In genomic region chr1:2132222-2133038, GRCh38 we compare ENCODE assay signal across 8 cellular contexts.
A peak's percentile ranks its signal among the peaks of the same experiment; 100 is the strongest.
DNase-seq lines count a peak whose midpoint lies in the region; ATAC-seq and TF ChIP-seq lines count a peak whose summit lies in the region.

No MANE protein-coding gene starts in this region.

- ATAC-seq in SK-N-SH treated with all-trans-retinoic acid at 6 μM for 48 hours, result peak; percentile 65
- ATAC-seq in HG02852 (IDR thresholded peaks at IDR 0.05; ENCODE audit: unreplicated experiment), result no peak

- H3K4me3 Mint-ChIP-seq in mesothelial cell of epicardium, result peak overlapping the region; percentile 69
- H3K4me3 Mint-ChIP-seq in type B pancreatic cell, result peak overlapping the region; percentile 84

- H3K36me3 ChIP-seq in effector memory CD4-positive, alpha-beta T cell (ENCODE audit: control insufficient read depth, insufficient read depth, low read length), result no peaks in the 10 kb centered on the region

- peaks cover 16% of the 10 kb centered on the region for H3K4me1 ChIP-seq in effector memory CD4-positive, alpha-beta T cell (ENCODE audit: control insufficient read depth, insufficient read depth, low read length, poor library complexity, severe bottlenecking)

- H3K9me3 Mint-ChIP-seq in mesothelial cell of epicardium (no peaks in the 10 kb centered on the region), type B pancreatic cell (no peaks in the 10 kb centered on the region)

- peak; percentile 25 for DNase-seq in stimulated activated CD4-positive, alpha-beta T cell treated with anti-CD3 and anti-CD28 coated beads, Interleukin-4, amount 100 ng/mL, for 1 hour
- no peak for DNase-seq in stimulated activated CD4-positive, alpha-beta T cell treated with anti-CD3 and anti-CD28 coated beads, Interleukin-1b, Interleukin-23, amount 100 ng/mL, for 48 hours
- no peak for DNase-seq in effector memory CD4-positive, alpha-beta T cell
- DNase-seq in mesothelial cell of epicardium (ENCODE audit: low spot score in 2 of 2, unreplicated experiment in 2 of 2), result no peak
- DNase-seq in type B pancreatic cell (ENCODE audit: extremely low spot score, unreplicated experiment), result no peak
- no peak for DNase-seq in globus pallidus (ENCODE audit: low spot score)

- H3K27me3 Mint-ChIP-seq in mesothelial cell of epicardium (ENCODE audit: low read depth) (no peaks in the 10 kb centered on the region), type B pancreatic cell (no peaks in the 10 kb centered on the region)

- peaks cover 40% of the 10 kb centered on the region for H3K4me1 Mint-ChIP-seq in mesothelial cell of epicardium
- peaks cover 31% of the 10 kb centered on the region for H3K4me1 Mint-ChIP-seq in type B pancreatic cell (ENCODE audit: unreplicated experiment)

- no peak for TF ChIP-seq CTCF in mesothelial cell of epicardium (IDR thresholded peaks at IDR 0.05; ENCODE audit: unreplicated experiment)
- TF ChIP-seq CTCF in type B pancreatic cell (conservative IDR thresholded peaks at IDR 0.05), result peak; percentile 55

- no peaks in the 10 kb centered on the region for H3K36me3 Mint-ChIP-seq in mesothelial cell of epicardium
- no peaks in the 10 kb centered on the region for H3K36me3 Mint-ChIP-seq in type B pancreatic cell

- peak overlapping the region; percentile 77 for H3K27ac ChIP-seq in effector memory CD4-positive, alpha-beta T cell (ENCODE audit: insufficient read depth, low read length, poor library complexity, severe bottlenecking)

- H3K4me3 ChIP-seq in effector memory CD4-positive, alpha-beta T cell (ENCODE audit: insufficient read depth, low read depth, low read length, poor library complexity, severe bottlenecking), result peak overlapping the region; percentile 58

- H3K9me3 ChIP-seq in effector memory CD4-positive, alpha-beta T cell (ENCODE audit: control insufficient read depth, low read length), result no peaks in the 10 kb centered on the region

- H3K27me3 ChIP-seq in effector memory CD4-positive, alpha-beta T cell (replicated peaks; ENCODE audit: control insufficient read depth, insufficient read depth, low read length, poor library complexity, severe bottlenecking), result no peaks in the 10 kb centered on the region

- H3K27ac Mint-ChIP-seq in mesothelial cell of epicardium (peak overlapping the region; percentile 96), type B pancreatic cell (peak overlapping the region; percentile 89)

TF ChIP-seq in SK-N-SH treated with all-trans-retinoic acid at 6 μM for 48 hours, 23 proteins besides CTCF, POLR2A, EP300 and RAD21:
- TF ChIP-seq TSHZ2 (CRISPR knock-in tag; IDR thresholded peaks at IDR 0.05), result no peak
- no peak for TF ChIP-seq OSR1 (CRISPR knock-in tag; IDR thresholded peaks at IDR 0.05)
- no peak for TF ChIP-seq ZFP3 (CRISPR knock-in tag; IDR thresholded peaks at IDR 0.05)
- no peak for TF ChIP-seq GLIS3 (CRISPR knock-in tag; IDR thresholded peaks at IDR 0.05)
- no peak for TF ChIP-seq POU6F1 (CRISPR knock-in tag; IDR thresholded peaks at IDR 0.05; ENCODE audit: borderline replicate concordance, low read depth)
- TF ChIP-seq ESRRG (CRISPR knock-in tag; IDR thresholded peaks at IDR 0.05), result no peak
- TF ChIP-seq RARB (CRISPR knock-in tag; IDR thresholded peaks at IDR 0.05), result no peak
- TF ChIP-seq ISL1 (CRISPR knock-in tag; IDR thresholded peaks at IDR 0.05), result no peak
- no peak for TF ChIP-seq TCF4 (CRISPR knock-in tag; IDR thresholded peaks at IDR 0.05; ENCODE audit: borderline replicate concordance)
- TF ChIP-seq CSRNP3 (CRISPR knock-in tag; IDR thresholded peaks at IDR 0.05), result no peak
- TF ChIP-seq ZC3H10 (CRISPR knock-in tag; IDR thresholded peaks at IDR 0.05), result no peak
- TF ChIP-seq TOX (CRISPR knock-in tag; IDR thresholded peaks at IDR 0.05; ENCODE audit: borderline replicate concordance), result no peak
